ENCODE assay signal across 9 cellular contexts in the genomic region with DNA sequence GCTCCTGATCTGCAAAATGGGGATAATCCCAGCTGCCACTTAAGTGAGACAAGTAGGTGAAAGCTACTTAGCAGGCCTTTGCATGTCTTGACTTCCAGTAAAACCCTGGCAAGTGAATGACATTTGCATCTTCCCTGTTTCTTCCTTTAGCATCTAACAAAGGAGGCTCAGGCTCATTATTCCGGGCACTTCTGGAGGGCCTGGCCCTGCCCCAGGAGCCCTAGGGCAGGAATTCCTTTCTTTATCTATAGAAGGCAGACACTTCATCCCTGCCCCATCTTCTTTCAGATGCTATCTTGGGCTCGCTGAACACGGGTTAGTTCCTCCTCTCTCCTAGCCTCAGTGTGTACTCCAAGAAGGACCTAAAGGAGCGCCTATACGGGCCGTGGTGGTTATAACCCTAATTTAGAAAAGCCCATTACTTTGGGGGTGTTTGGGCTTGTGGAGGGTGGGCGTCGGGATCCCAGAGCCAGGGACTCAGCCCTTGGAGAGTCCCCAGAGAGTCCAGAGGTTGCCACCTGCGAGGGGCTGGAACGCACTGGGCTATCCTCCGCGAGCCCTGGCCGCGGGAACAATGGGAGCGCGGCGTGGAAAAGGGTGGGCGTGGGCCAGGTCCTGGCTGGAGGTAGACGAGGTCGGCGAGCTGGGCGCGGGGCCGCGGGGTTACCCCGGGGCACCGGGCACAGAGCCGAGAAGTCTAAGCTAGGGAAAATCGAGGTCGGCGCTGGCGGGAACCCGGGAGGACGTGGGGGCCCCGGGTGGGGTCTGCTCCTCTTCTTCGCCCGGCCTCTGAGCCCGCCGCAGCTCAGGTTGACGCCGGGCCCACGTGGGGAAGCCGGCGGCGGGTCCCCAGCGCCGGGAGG.
A peak's percentile ranks its signal among the peaks of the same experiment; 100 is the strongest.
DNase-seq lines count a peak whose midpoint lies in the region; ATAC-seq and TF ChIP-seq lines count a peak whose summit lies in the region.
"Had no signal": no experiment of that assay in that cellular context is flagged by ENCODE, and none has a peak within 500 bp of the region (broad histone marks: within the 10 kb centered on the region; RNA-seq: fewer than 3 reads in every experiment).

No MANE protein-coding gene starts in this region.

- H3K36me3 ChIP-seq in muscle layer of colon (ENCODE audit: insufficient read depth, low read length), result no peaks in the 10 kb centered on the region

- H3K4me3 ChIP-seq in AG04450 (ENCODE audit: low read depth, low read length), result peak overlapping the region; percentile 67; the same call in 1 of the 2 replicates
- peak overlapping the region; percentile 78 for H3K4me3 ChIP-seq in LNCaP clone FGC (ENCODE audit: low read depth, low read length)
- peak overlapping the region; percentile 24 to 47 for H3K4me3 ChIP-seq in muscle layer of colon (ENCODE audit: low read depth in 1 of 2, low read length in 2 of 2)

- POLR2A ChIA-PET in AG04450 (lab: Yijun Ruan, JAX), result interaction anchor here (0.6 to 0.7 kb wide), 2 partner anchors 21 to 138 kb away, joined by 3 to 4 read pairs; a partner anchor contains a TSS

- no peak for TF ChIP-seq CTCF in AG04450 (IDR thresholded peaks at IDR 0.05; ENCODE audit: low read depth, low read length)
- no peak for TF ChIP-seq CTCF in LNCaP clone FGC (IDR thresholded peaks at IDR 0.05; ENCODE audit: control insufficient read depth, extremely low read depth, insufficient read depth)

- H3K9me3 ChIP-seq in AG04450 (ENCODE audit: control insufficient read depth, insufficient read depth, low read length) (peaks cover 2% of the 10 kb centered on the region; the same call in 1 of the 2 replicates), muscle layer of colon (ENCODE audit: low read length) (no peaks in the 10 kb centered on the region)

- H3K9ac ChIP-seq in muscle layer of colon (ENCODE audit: low read length), result no peak overlapping the region

- H3K27me3 ChIP-seq in AG04450 (ENCODE audit: control insufficient read depth, insufficient read depth, low read length), result peaks cover 38% of the 10 kb centered on the region
- H3K27me3 ChIP-seq in muscle layer of colon (ENCODE audit: control insufficient read depth in 1 of 2, insufficient read depth in 2 of 2, low read length in 2 of 2), result peaks cover 9 to 23% of the 10 kb centered on the region in 2 donors

- H3K27ac ChIP-seq in AG04450 (ENCODE audit: low read depth, low read length) (no peak overlapping the region), cingulate gyrus (ENCODE audit: low read depth, low read length) (peak overlapping the region; percentile 39), muscle layer of colon (ENCODE audit: low read depth, low read length) (no peak overlapping the region)

- ATAC-seq in GM21825 (IDR thresholded peaks at IDR 0.05; ENCODE audit: unreplicated experiment) (no peak), HG02571 (IDR thresholded peaks at IDR 0.05; ENCODE audit: unreplicated experiment) (no peak)

- CTCF ChIA-PET in AG04450 (lab: Charles Lee), result interaction anchor here (2.3 kb wide), 1 partner anchor 99 kb away, joined by 7 read pairs; no protein-coding TSS in a partner anchor

- peaks cover 4% of the 10 kb centered on the region for H3K4me1 ChIP-seq in muscle layer of colon (ENCODE audit: insufficient read depth, low read length)

- no peak for DNase-seq in AG04450 (ENCODE audit: low read depth, low spot score)
- DNase-seq in LNCaP clone FGC (ENCODE audit: low read depth), result no peak
- no peak for DNase-seq in medulla oblongata (ENCODE audit: extremely low spot score)
- DNase-seq in stimulated activated CD4-positive, alpha-beta T cell treated with anti-CD3 and anti-CD28 coated beads, Interleukin-15, amount 100 ng/mL, for 24 hours, result no peak
- DNase-seq: SIG-M5 had no signal
